ENCODE assay signal across 1 cellular context in genomic region chr2:181891966-181892794, GRCh38.
TF ChIP-seq lines count a peak whose summit lies in the region.

No MANE protein-coding gene starts in this region.

TF ChIP-seq in HepG2, 621 proteins besides CTCF, POLR2A, EP300 and RAD21 (continued from another document and continues in another):
- TF ChIP-seq, protein P1, sequence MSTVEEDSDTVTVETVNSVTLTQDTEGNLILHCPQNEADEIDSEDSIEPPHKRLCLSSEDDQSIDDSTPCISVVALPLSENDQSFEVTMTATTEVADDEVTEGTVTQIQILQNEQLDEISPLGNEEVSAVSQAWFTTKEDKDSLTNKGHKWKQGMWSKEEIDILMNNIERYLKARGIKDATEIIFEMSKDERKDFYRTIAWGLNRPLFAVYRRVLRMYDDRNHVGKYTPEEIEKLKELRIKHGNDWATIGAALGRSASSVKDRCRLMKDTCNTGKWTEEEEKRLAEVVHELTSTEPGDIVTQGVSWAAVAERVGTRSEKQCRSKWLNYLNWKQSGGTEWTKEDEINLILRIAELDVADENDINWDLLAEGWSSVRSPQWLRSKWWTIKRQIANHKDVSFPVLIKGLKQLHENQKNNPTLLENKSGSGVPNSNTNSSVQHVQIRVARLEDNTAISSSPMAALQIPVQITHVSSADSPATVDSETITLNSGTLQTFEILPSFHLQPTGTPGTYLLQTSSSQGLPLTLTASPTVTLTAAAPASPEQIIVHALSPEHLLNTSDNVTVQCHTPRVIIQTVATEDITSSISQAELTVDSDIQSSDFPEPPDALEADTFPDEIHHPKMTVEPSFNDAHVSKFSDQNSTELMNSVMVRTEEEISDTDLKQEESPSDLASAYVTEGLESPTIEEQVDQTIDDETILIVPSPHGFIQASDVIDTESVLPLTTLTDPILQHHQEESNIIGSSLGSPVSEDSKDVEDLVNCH (CRISPR knock-in tag; IDR thresholded peaks at IDR 0.05), result no peak; the same call in 1 of the 2 replicates
- TF ChIP-seq, protein P2, sequence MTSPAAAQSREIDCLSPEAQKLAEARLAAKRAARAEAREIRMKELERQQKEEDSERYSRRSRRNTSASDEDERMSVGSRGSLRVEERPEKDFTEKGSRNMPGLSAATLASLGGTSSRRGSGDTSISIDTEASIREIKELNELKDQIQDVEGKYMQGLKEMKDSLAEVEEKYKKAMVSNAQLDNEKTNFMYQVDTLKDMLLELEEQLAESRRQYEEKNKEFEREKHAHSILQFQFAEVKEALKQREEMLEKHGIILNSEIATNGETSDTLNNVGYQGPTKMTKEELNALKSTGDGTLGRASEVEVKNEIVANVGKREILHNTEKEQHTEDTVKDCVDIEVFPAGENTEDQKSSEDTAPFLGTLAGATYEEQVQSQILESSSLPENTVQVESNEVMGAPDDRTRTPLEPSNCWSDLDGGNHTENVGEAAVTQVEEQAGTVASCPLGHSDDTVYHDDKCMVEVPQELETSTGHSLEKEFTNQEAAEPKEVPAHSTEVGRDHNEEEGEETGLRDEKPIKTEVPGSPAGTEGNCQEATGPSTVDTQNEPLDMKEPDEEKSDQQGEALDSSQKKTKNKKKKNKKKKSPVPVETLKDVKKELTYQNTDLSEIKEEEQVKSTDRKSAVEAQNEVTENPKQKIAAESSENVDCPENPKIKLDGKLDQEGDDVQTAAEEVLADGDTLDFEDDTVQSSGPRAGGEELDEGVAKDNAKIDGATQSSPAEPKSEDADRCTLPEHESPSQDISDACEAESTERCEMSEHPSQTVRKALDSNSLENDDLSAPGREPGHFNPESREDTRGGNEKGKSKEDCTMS (CRISPR knock-in tag; conservative IDR thresholded peaks at IDR 0.05), result no peak
- TF ChIP-seq ZNF775 (CRISPR knock-in tag; IDR thresholded peaks at IDR 0.05; ENCODE audit: borderline replicate concordance) (peak; percentile 95), ELF4 (CRISPR knock-in tag; IDR thresholded peaks at IDR 0.05; ENCODE audit: borderline replicate concordance) (no peak), PHF5A (CRISPR knock-in tag; IDR thresholded peaks at IDR 0.05; ENCODE audit: low read depth, unreplicated experiment) (no peak), NR2F6 (IDR thresholded peaks at IDR 0.05) (no peak), NR2F6 (CRISPR knock-in tag; IDR thresholded peaks at IDR 0.05) (0 out of 2 replicates have a peak, but pooled peaks have one; percentile 20), SAFB2 (CRISPR knock-in tag; IDR thresholded peaks at IDR 0.05; ENCODE audit: borderline replicate concordance, low read depth) (peak; percentile 28; the same call in 1 of the 2 replicates), ARID2 (CRISPR knock-in tag; IDR thresholded peaks at IDR 0.05; ENCODE audit: borderline replicate concordance) (peak; percentile 60; the same call in 1 of the 2 replicates), KDM3A (CRISPR knock-in tag; IDR thresholded peaks at IDR 0.05; ENCODE audit: low read depth) (peak; percentile 65; the same call in 1 of the 2 replicates), ZUFSP (CRISPR knock-in tag; IDR thresholded peaks at IDR 0.05; ENCODE audit: borderline replicate concordance) (no peak), RAD51 (IDR thresholded peaks at IDR 0.05; ENCODE audit: borderline replicate concordance) (no peak), JUNB (CRISPR knock-in tag; IDR thresholded peaks at IDR 0.05; ENCODE audit: borderline replicate concordance) (peak; percentile 73; the same call in 1 of the 2 replicates), HOXD1 (CRISPR knock-in tag; IDR thresholded peaks at IDR 0.05) (peak; percentile 69; the same call in 1 of the 2 replicates), FOXJ3 (CRISPR knock-in tag; IDR thresholded peaks at IDR 0.05; ENCODE audit: borderline replicate concordance) (no peak; the same call in 1 of the 2 replicates), GPN1 (CRISPR knock-in tag; IDR thresholded peaks at IDR 0.05; ENCODE audit: borderline replicate concordance) (0 out of 2 replicates have a peak, but pooled peaks have one; percentile 86), ASH2L (IDR thresholded peaks at IDR 0.05; ENCODE audit: insufficient read length, low read depth, low read length) (peak; percentile 98), GZF1 (CRISPR knock-in tag; IDR thresholded peaks at IDR 0.05) (peak; percentile 90; the same call in 1 of the 2 replicates), TAF1 (CRISPR knock-in tag; IDR thresholded peaks at IDR 0.05) (peak; percentile 72), SYNCRIP (IDR thresholded peaks at IDR 0.05; ENCODE audit: insufficient read depth, low read depth, low read length) (no peak), PAF1 (CRISPR knock-in tag; IDR thresholded peaks at IDR 0.05) (no peak)
- TF ChIP-seq, protein P3, sequence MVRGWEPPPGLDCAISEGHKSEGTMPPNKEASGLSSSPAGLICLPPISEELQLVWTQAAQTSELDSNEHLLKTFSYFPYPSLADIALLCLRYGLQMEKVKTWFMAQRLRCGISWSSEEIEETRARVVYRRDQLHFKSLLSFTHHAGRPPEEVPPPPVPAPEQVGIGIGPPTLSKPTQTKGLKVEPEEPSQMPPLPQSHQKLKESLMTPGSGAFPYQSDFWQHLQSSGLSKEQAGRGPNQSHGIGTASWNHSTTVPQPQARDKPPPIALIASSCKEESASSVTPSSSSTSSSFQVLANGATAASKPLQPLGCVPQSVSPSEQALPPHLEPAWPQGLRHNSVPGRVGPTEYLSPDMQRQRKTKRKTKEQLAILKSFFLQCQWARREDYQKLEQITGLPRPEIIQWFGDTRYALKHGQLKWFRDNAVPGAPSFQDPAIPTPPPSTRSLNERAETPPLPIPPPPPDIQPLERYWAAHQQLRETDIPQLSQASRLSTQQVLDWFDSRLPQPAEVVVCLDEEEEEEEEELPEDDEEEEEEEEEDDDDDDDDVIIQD (CRISPR knock-in tag; IDR thresholded peaks at IDR 0.05; ENCODE audit: low read depth), result 0 out of 2 replicates have a peak, but pooled peaks have one; percentile 23
- TF ChIP-seq, protein P4, sequence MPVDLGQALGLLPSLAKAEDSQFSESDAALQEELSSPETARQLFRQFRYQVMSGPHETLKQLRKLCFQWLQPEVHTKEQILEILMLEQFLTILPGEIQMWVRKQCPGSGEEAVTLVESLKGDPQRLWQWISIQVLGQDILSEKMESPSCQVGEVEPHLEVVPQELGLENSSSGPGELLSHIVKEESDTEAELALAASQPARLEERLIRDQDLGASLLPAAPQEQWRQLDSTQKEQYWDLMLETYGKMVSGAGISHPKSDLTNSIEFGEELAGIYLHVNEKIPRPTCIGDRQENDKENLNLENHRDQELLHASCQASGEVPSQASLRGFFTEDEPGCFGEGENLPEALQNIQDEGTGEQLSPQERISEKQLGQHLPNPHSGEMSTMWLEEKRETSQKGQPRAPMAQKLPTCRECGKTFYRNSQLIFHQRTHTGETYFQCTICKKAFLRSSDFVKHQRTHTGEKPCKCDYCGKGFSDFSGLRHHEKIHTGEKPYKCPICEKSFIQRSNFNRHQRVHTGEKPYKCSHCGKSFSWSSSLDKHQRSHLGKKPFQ (CRISPR knock-in tag; IDR thresholded peaks at IDR 0.05; ENCODE audit: insufficient replicate concordance), result no peak
- TF ChIP-seq, protein P5, sequence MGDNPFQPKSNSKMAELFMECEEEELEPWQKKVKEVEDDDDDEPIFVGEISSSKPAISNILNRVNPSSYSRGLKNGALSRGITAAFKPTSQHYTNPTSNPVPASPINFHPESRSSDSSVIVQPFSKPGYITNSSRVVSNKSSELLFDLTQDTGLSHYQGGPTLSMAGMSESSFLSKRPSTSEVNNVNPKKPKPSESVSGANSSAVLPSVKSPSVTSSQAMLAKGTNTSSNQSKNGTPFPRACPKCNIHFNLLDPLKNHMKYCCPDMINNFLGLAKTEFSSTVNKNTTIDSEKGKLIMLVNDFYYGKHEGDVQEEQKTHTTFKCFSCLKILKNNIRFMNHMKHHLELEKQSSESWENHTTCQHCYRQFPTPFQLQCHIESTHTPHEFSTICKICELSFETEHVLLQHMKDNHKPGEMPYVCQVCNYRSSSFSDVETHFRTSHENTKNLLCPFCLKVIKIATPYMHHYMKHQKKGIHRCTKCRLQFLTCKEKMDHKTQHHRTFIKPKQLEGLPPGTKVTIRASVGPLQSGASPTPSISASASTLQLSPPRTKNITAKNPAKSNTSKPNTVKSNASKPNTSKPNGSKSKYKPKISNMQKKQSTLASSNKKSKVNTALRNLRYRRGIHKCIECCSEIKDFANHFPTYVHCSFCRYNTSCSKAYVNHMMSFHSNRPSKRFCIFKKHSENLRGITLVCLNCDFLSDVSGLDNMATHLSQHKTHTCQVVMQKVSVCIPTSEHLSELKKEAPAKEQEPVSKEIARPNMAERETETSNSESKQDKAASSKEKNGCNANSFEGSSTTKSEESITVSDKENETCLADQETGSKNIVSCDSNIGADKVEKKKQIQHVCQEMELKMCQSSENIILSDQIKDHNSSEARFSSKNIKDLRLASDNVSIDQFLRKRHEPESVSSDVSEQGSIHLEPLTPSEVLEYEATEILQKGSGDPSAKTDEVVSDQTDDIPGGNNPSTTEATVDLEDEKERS (CRISPR knock-in tag; IDR thresholded peaks at IDR 0.05), result peak; percentile 98
- TF ChIP-seq, protein P6, sequence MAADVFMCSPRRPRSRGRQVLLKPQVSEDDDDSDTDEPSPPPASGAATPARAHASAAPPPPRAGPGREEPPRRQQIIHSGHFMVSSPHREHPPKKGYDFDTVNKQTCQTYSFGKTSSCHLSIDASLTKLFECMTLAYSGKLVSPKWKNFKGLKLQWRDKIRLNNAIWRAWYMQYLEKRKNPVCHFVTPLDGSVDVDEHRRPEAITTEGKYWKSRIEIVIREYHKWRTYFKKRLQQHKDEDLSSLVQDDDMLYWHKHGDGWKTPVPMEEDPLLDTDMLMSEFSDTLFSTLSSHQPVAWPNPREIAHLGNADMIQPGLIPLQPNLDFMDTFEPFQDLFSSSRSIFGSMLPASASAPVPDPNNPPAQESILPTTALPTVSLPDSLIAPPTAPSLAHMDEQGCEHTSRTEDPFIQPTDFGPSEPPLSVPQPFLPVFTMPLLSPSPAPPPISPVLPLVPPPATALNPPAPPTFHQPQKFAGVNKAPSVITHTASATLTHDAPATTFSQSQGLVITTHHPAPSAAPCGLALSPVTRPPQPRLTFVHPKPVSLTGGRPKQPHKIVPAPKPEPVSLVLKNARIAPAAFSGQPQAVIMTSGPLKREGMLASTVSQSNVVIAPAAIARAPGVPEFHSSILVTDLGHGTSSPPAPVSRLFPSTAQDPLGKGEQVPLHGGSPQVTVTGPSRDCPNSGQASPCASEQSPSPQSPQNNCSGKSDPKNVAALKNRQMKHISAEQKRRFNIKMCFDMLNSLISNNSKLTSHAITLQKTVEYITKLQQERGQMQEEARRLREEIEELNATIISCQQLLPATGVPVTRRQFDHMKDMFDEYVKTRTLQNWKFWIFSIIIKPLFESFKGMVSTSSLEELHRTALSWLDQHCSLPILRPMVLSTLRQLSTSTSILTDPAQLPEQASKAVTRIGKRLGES (CRISPR knock-in tag; IDR thresholded peaks at IDR 0.05; ENCODE audit: borderline replicate concordance), result peak; percentile 93
- TF ChIP-seq, protein P7, sequence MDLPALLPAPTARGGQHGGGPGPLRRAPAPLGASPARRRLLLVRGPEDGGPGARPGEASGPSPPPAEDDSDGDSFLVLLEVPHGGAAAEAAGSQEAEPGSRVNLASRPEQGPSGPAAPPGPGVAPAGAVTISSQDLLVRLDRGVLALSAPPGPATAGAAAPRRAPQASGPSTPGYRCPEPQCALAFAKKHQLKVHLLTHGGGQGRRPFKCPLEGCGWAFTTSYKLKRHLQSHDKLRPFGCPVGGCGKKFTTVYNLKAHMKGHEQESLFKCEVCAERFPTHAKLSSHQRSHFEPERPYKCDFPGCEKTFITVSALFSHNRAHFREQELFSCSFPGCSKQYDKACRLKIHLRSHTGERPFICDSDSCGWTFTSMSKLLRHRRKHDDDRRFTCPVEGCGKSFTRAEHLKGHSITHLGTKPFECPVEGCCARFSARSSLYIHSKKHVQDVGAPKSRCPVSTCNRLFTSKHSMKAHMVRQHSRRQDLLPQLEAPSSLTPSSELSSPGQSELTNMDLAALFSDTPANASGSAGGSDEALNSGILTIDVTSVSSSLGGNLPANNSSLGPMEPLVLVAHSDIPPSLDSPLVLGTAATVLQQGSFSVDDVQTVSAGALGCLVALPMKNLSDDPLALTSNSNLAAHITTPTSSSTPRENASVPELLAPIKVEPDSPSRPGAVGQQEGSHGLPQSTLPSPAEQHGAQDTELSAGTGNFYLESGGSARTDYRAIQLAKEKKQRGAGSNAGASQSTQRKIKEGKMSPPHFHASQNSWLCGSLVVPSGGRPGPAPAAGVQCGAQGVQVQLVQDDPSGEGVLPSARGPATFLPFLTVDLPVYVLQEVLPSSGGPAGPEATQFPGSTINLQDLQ (CRISPR knock-in tag; IDR thresholded peaks at IDR 0.05), result no peak
